Comparison of ENCODE assay signal across 10 cellular contexts in genomic region chr16:31427441-31428276, GRCh38. TPM values are rescaled to one million over a fixed set of nuclear protein-coding genes. Genes with fewer than 3 reads are reported as not detected.
DNase-seq lines count a peak whose midpoint lies in the region; ATAC-seq, FAIRE-seq and TF ChIP-seq lines count a peak whose summit lies in the region.
"Had no signal": no experiment of that assay in that cellular context is flagged by ENCODE, and none has a peak within 500 bp of the region (broad histone marks: within the 10 kb centered on the region; RNA-seq: fewer than 3 reads in every experiment).

No MANE protein-coding gene starts in this region.

- H3K4me1 ChIP-seq in SK-N-SH (ENCODE audit: control insufficient read depth in 1 of 2, insufficient read depth in 2 of 2, low read depth in 1 of 2, low read length in 1 of 2): no peaks in the 10 kb centered on the region; a peak in 1 of 4 replicates
- H3K4me1 ChIP-seq in right cardiac atrium (ENCODE audit: control insufficient read depth, insufficient read depth, low read length): no peaks in the 10 kb centered on the region
- H3K4me1 ChIP-seq in small intestine (ENCODE audit: control insufficient read depth in 2 of 2, insufficient read depth in 1 of 2, low read depth in 1 of 2, low read length in 1 of 2): peaks cover 4 to 5% of the 10 kb centered on the region in 2 donors

- no peaks in the 10 kb centered on the region for H3K9me2 ChIP-seq in SK-N-SH

- intact Hi-C loops in right cardiac atrium (cut with DNase I): no loop called here

- H3K4me3 ChIP-seq in SK-N-SH (ENCODE audit: low read depth in 2 of 2, low read length in 1 of 2): peak overlapping the region in 1 of 2 experiments; percentile 33; a peak in 2 of 4 replicates
- peak overlapping the region; percentile 43 for H3K4me3 ChIP-seq in right cardiac atrium (ENCODE audit: low read length)
- peak overlapping the region in 1 of 2 donors; percentile 54 for H3K4me3 ChIP-seq in small intestine (ENCODE audit: low read depth in 1 of 2, low read length in 2 of 2)
- H3K4me3 ChIP-seq: SK-N-MC had no signal

- no peaks in the 10 kb centered on the region for H3K36me3 Mint-ChIP-seq in activated naive CD4-positive, alpha-beta T cell treated with anti-CD3 and anti-CD28 coated beads, Interleukin-2, amount 50 U/mL, for 72 hours

- CTCF ChIA-PET in SK-N-SH (lab: Yijun Ruan, JAX): interaction anchor here (1.1 to 3.0 kb wide), 3 partner anchors 12 to 30 kb away, joined by 3 to 13 read pairs (median 3); partner anchors contain the start of gene ZNF843

- no peak for FAIRE-seq in small intestine (lab: Jason Lieb, UNC)

- ATAC-seq in SK-N-SH treated with all-trans-retinoic acid at 6 μM for 48 hours (no peak; the same call in 2 of the 3 replicates), right cardiac atrium (peak; percentile 51 to 53), GM18498 (IDR thresholded peaks at IDR 0.05; ENCODE audit: unreplicated experiment) (no peak), GM18873 (IDR thresholded peaks at IDR 0.05; ENCODE audit: low FRiP score, unreplicated experiment) (no peak), HG03139 (IDR thresholded peaks at IDR 0.05; ENCODE audit: unreplicated experiment) (no peak)
- peak in 1 of 2 donors; percentile 47 for ATAC-seq in activated naive CD4-positive, alpha-beta T cell treated with anti-CD3 and anti-CD28 coated beads, Interleukin-2, amount 50 U/mL, for 72 hours

- no peak for TF ChIP-seq CTCF in SK-N-SH (IDR thresholded peaks at IDR 0.05)

- H3F3A ChIP-seq in SK-N-SH (replicated peaks; ENCODE audit: insufficient read depth): no peaks in the 10 kb centered on the region

- POLR2A ChIA-PET in SK-N-SH (lab: Yijun Ruan, JAX): no interaction called here

- H3K4me2 ChIP-seq in SK-N-SH: peak overlapping the region; percentile 60; the same call in 1 of the 2 replicates

- H3K27me3 ChIP-seq in SK-N-SH (ENCODE audit: insufficient read depth): peaks cover 42% of the 10 kb centered on the region
- no peaks in the 10 kb centered on the region for H3K27me3 ChIP-seq in right cardiac atrium (ENCODE audit: control insufficient read depth, insufficient read depth)
- no peaks in the 10 kb centered on the region for H3K27me3 ChIP-seq in small intestine (ENCODE audit: control insufficient read depth in 2 of 2, insufficient read depth in 2 of 2, low read length in 2 of 2)

- no peak overlapping the region for H3K27ac ChIP-seq in SK-N-SH (ENCODE audit: low read depth in 2 of 2, low read length in 1 of 2)
- peak overlapping the region; percentile 84 for H3K27ac ChIP-seq in right cardiac atrium (ENCODE audit: low read length)
- peak overlapping the region in 1 of 2 donors; percentile 56 for H3K27ac ChIP-seq in small intestine (ENCODE audit: low read depth in 1 of 2, low read length in 1 of 2)
- H3K27ac ChIP-seq: C4-2B, SK-N-MC had no signal

- no peaks in the 10 kb centered on the region for H3K79me2 ChIP-seq in SK-N-SH (ENCODE audit: insufficient read depth)

- H3K9me3 ChIP-seq in SK-N-SH (no peaks in the 10 kb centered on the region), right cardiac atrium (ENCODE audit: control insufficient read depth, low read length) (no peaks in the 10 kb centered on the region), small intestine (ENCODE audit: control insufficient read depth, low read depth) (no peaks in the 10 kb centered on the region)

- H3K36me3 ChIP-seq in SK-N-SH (replicated peaks in 1 of 2; ENCODE audit: control insufficient read depth in 1 of 2, insufficient read depth in 2 of 2, low read length in 1 of 2) (no peaks in the 10 kb centered on the region), small intestine (ENCODE audit: control insufficient read depth in 2 of 2, insufficient read depth in 2 of 2, low read length in 2 of 2) (no peaks in the 10 kb centered on the region)

- no peak overlapping the region for H3K9ac ChIP-seq in SK-N-SH

- no peak overlapping the region for H3K27ac Mint-ChIP-seq in activated naive CD4-positive, alpha-beta T cell treated with anti-CD3 and anti-CD28 coated beads, Interleukin-2, amount 50 U/mL, for 72 hours

- TF ChIP-seq RAD21 in SK-N-SH (IDR thresholded peaks at IDR 0.05; ENCODE audit: low read length): no peak

- DNase-seq in SK-N-SH (peak; percentile 93), right cardiac atrium (peak; percentile 65 to 91 (median 89)), small intestine (peak; percentile 79)
- peak; percentile 53 to 59 for DNase-seq in activated naive CD4-positive, alpha-beta T cell treated with anti-CD3 and anti-CD28 coated beads, Interleukin-2, amount 50 U/mL, for 72 hours (ENCODE audit: low spot score in 2 of 2)

- no peak for TF ChIP-seq EP300 in SK-N-SH (IDR thresholded peaks at IDR 0.05; ENCODE audit: borderline replicate concordance in 1 of 2, low read depth in 1 of 2, low read length in 1 of 2)

- H3K9me3 Mint-ChIP-seq in activated naive CD4-positive, alpha-beta T cell treated with anti-CD3 and anti-CD28 coated beads, Interleukin-2, amount 50 U/mL, for 72 hours: no peaks in the 10 kb centered on the region

- H2AFZ ChIP-seq in SK-N-SH (ENCODE audit: low read depth): peak overlapping the region; percentile 59; the same call in 1 of the 2 replicates

- 44% methylated on average over 29 of the region's 83 CpGs for WGBS in SK-N-SH (ENCODE audit: low lambda C conversion rate)
- 21% methylated on average over 67 of the region's 83 CpGs for WGBS in right cardiac atrium
- WGBS in small intestine, 3 donors: 13 to 29% (median 17%) methylated on average over 39 to 68 of the region's 83 CpGs

- no peaks in the 10 kb centered on the region for H4K20me1 ChIP-seq in SK-N-SH (ENCODE audit: insufficient read depth)

TF ChIP-seq in SK-N-SH, 30 proteins besides CTCF, POLR2A, EP300 and RAD21 (continues in another document):
- TF ChIP-seq, protein P1, sequence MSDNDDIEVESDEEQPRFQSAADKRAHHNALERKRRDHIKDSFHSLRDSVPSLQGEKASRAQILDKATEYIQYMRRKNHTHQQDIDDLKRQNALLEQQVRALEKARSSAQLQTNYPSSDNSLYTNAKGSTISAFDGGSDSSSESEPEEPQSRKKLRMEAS (IDR thresholded peaks at IDR 0.05; ENCODE audit: low read depth): peak; percentile 99
- TF ChIP-seq SIN3A (IDR thresholded peaks at IDR 0.05; ENCODE audit: borderline replicate concordance, low read depth, low read length) (no peak), NRF1 (IDR thresholded peaks at IDR 0.05; ENCODE audit: low read depth, low read length) (peak; percentile 75)

TF ChIP-seq in SK-N-SH treated with all-trans-retinoic acid at 6 μM for 48 hours, 23 proteins besides CTCF, POLR2A, EP300 and RAD21 (continues in another document):
- no peak for TF ChIP-seq CREB5 (CRISPR knock-in tag; IDR thresholded peaks at IDR 0.05; ENCODE audit: low read depth)
- TF ChIP-seq ARNTL (CRISPR knock-in tag; IDR thresholded peaks at IDR 0.05; ENCODE audit: borderline replicate concordance, low read depth): no peak
- TF ChIP-seq TOX (CRISPR knock-in tag; IDR thresholded peaks at IDR 0.05; ENCODE audit: borderline replicate concordance): no peak
- no peak for TF ChIP-seq GLIS3 (CRISPR knock-in tag; IDR thresholded peaks at IDR 0.05)

RNA-seq across cellular contexts. Expression of gene COX6A2, which starts 0.5 kb away (rescaled TPM):
- polyA plus RNA-seq in SK-N-SH (2012; rRNA removed) (not detected in 2 replicates), right cardiac atrium (4,696 TPM), small intestine (10 to 100 TPM in 2 of 3 donors, under 1 TPM in 1; 0.60 to 24.3 (median 15.0) TPM)
- polyA plus RNA-seq in SK-N-SH (2012; cell fraction: cytosol; rRNA removed): not detected in 2 replicates
- polyA plus RNA-seq in SK-N-SH (2012; cell fraction: nucleus; rRNA removed): not detected in 2 replicates
- total RNA-seq in activated naive CD4-positive, alpha-beta T cell treated with anti-CD3 and anti-CD28 coated beads, Interleukin-2, amount 50 U/mL, for 72 hours: not detected
- total RNA-seq in right cardiac atrium: 1,000 to 10,000 TPM in 2 of 4 donors, 100 to 1,000 TPM in 2; 574 to 1,093 (median 918) TPM

RNA-seq across cellular contexts. Expression of gene ZNF843, which starts 14.9 kb away (rescaled TPM):
- polyA plus RNA-seq in SK-N-SH (2012; rRNA removed): 0.45 and 0.61 TPM in 2 replicates
- 0.28 and 0.49 TPM in 2 replicates for polyA plus RNA-seq in SK-N-SH (2012; cell fraction: cytosol; rRNA removed)
- polyA plus RNA-seq in SK-N-SH (2012; cell fraction: nucleus; rRNA removed): 0.35 and 0.46 TPM in 2 replicates
- total RNA-seq in activated naive CD4-positive, alpha-beta T cell treated with anti-CD3 and anti-CD28 coated beads, Interleukin-2, amount 50 U/mL, for 72 hours: under 1 TPM; 0.12 to 0.18 TPM
- 1 to 10 TPM; 2.1 to 4.2 (median 3.1) TPM for total RNA-seq in right cardiac atrium
- polyA plus RNA-seq in right cardiac atrium: 1.8 TPM
- polyA plus RNA-seq in small intestine: under 1 TPM; 0.30 to 0.54 (median 0.45) TPM

RNA-seq across cellular contexts. Expression of gene ARMC5, which starts 31.6 kb away (rescaled TPM):
- polyA plus RNA-seq in SK-N-SH (2012; rRNA removed) (7.0 and 8.9 TPM in 2 replicates), right cardiac atrium (8.5 TPM), small intestine (10 to 100 TPM; 12.3 to 20.5 (median 15.0) TPM)
- polyA plus RNA-seq in SK-N-SH (2012; cell fraction: cytosol; rRNA removed): 3.1 and 4.3 TPM in 2 replicates
- 27.4 and 34.6 TPM in 2 replicates for polyA plus RNA-seq in SK-N-SH (2012; cell fraction: nucleus; rRNA removed)
- 1 to 10 TPM; 8.6 to 9.2 TPM for total RNA-seq in activated naive CD4-positive, alpha-beta T cell treated with anti-CD3 and anti-CD28 coated beads, Interleukin-2, amount 50 U/mL, for 72 hours
- 1 to 10 TPM; 6.8 to 9.0 (median 7.7) TPM for total RNA-seq in right cardiac atrium

RNA-seq across cellular contexts. Expression of gene ITGAD, which starts 34.5 kb away (rescaled TPM):
- not detected in 2 replicates for polyA plus RNA-seq in SK-N-SH (2012; rRNA removed)
- not detected in 2 replicates for polyA plus RNA-seq in SK-N-SH (2012; cell fraction: cytosol; rRNA removed)
- polyA plus RNA-seq in SK-N-SH (2012; cell fraction: nucleus; rRNA removed): not detected in 2 replicates
- not detected for total RNA-seq in activated naive CD4-positive, alpha-beta T cell treated with anti-CD3 and anti-CD28 coated beads, Interleukin-2, amount 50 U/mL, for 72 hours
- total RNA-seq in right cardiac atrium: not detected
- polyA plus RNA-seq in right cardiac atrium: not detected
- under 1 TPM in 1 of 3 donors, not detected in 2; 0.06 TPM for polyA plus RNA-seq in small intestine

RNA-seq across cellular contexts. Expression of gene TGFB1I1, which starts 44.3 kb away (rescaled TPM):
- polyA plus RNA-seq in SK-N-SH (2012; rRNA removed) (29.7 and 30.4 TPM in 2 replicates), right cardiac atrium (33.2 TPM), small intestine (10 to 100 TPM in 1 of 3 donors, 1 to 10 TPM in 2; 1.6 to 20.1 (median 7.8) TPM)
- 15.3 and 29.1 TPM in 2 replicates for polyA plus RNA-seq in SK-N-SH (2012; cell fraction: cytosol; rRNA removed)
- 90.7 and 142 TPM in 2 replicates for polyA plus RNA-seq in SK-N-SH (2012; cell fraction: nucleus; rRNA removed)
- total RNA-seq in activated naive CD4-positive, alpha-beta T cell treated with anti-CD3 and anti-CD28 coated beads, Interleukin-2, amount 50 U/mL, for 72 hours: 1 to 10 TPM in 1 of 2 donors, under 1 TPM in 1; 0.73 to 4.0 TPM
- 10 to 100 TPM; 36.3 to 87.6 (median 55.1) TPM for total RNA-seq in right cardiac atrium

Comparison
In these comparisons a context has a peak if more than half of its experiments do, and no peak if none do; other contexts are left out.
1. ATAC-seq: peak in right cardiac atrium (2 of 2); none in SK-N-SH treated with all-trans-retinoic acid at 6 μM for 48 hours (single experiment), GM18498 (single experiment), GM18873 (single experiment) and HG03139 (single experiment).
2. RNA of gene COX6A2, which starts 0.5 kb away (polyA plus RNA-seq): 4,696 TPM in right cardiac atrium (single experiment); 0.60 to 24.3 TPM in small intestine and not detected in SK-N-SH; every median in the first group is over 100 times any median in the second.
3. Peak in every context shown above with its lines, with median percentiles within 50 percentile points of each other: DNase-seq.